Comparison of ENCODE assay signal across 8 cellular contexts in the genomic region with DNA sequence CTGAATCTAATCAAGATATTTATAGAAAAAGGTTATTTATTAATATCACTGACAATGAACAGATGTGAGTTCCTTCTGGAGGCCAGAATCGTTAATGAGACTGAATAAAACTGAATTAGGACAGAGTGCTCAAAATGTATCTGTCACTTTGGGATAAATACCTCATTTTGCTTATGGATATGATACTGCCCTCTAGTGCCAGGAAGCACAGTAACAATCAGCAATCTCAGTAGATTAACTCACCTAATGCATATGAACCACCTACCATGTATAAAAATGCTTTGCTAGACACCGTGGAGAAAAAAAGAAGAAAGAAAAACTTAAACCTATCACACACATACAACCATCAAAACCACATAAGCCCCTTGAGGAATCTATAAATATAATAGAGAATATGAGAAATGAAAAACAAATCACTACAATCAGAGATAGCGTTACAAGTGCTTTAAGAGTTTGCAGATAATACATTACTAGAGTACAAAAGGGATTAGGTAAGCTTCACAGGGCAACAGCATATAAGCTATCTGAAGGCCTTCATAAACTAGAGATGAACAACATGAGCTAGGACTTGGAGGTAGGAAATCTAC.
DNase-seq lines count a peak whose midpoint lies in the region; ATAC-seq, FAIRE-seq and TF ChIP-seq lines count a peak whose summit lies in the region.

No MANE protein-coding gene starts in this region.

- H3K27ac Mint-ChIP-seq in endothelial cell (ENCODE audit: unreplicated experiment), result no peak overlapping the region

- peak; percentile 41 for DNase-seq in PC-3
- no peak for DNase-seq in endothelial cell (ENCODE audit: low spot score)
- DNase-seq in pancreas, result no peak
- no peak for DNase-seq in NCI-H187 (lab: John Stamatoyannopoulos, UW)
- no peak for DNase-seq in activated naive CD4-positive, alpha-beta T cell (lab: John Stamatoyannopoulos, UW)
- no peak for DNase-seq in UCSD-AML1 (lab: John Stamatoyannopoulos, UW; ENCODE audit: unreplicated experiment)

- peaks cover 4% of the 10 kb centered on the region for H3K36me3 Mint-ChIP-seq in endothelial cell (ENCODE audit: low read depth, unreplicated experiment)

- H3K4me3 ChIP-seq in BLaER1 treated with 17β-estradiol and CSF1 and Interleukin-3, amounts not matched to agents 10 nM and 100 nM, result no peak overlapping the region
- H3K4me3 ChIP-seq in PC-3 (ENCODE audit: low read length) (no peak overlapping the region), pancreas (no peak overlapping the region)

- CTCF ChIA-PET in PC-3 (lab: Charles Lee), result no interaction called here

- intact Hi-C loops in PC-3 (cut with micrococcal nuclease) (loop anchor here (1.0 to 2.0 kb wide), 2 partner anchors 51 to 159 kb away; no protein-coding TSS in a partner anchor), pancreas (cut with DNase I) (no loop called here)

- peaks cover 0 to 26% (median 15%) of the 10 kb centered on the region in 11 experiments; a peak in 15 of 22 replicates for H3K36me3 ChIP-seq in BLaER1 treated with 17β-estradiol and CSF1 and Interleukin-3, amounts not matched to agents 10 nM and 100 nM
- H3K36me3 ChIP-seq in PC-3 (ENCODE audit: low read depth, low read length), result no peaks in the 10 kb centered on the region; the same call in 1 of the 2 replicates
- no peaks in the 10 kb centered on the region for H3K36me3 ChIP-seq in pancreas

- H3K27ac ChIP-seq in BLaER1 treated with 17β-estradiol and CSF1 and Interleukin-3, amounts not matched to agents 10 nM and 100 nM, result no peak overlapping the region
- H3K27ac ChIP-seq in PC-3 (ENCODE audit: low read length), result no peak overlapping the region
- H3K27ac ChIP-seq in pancreas, result no peak overlapping the region

- no peak overlapping the region for H3K9ac ChIP-seq in BLaER1 treated with 17β-estradiol and CSF1 and Interleukin-3, amounts not matched to agents 10 nM and 100 nM
- no peak overlapping the region for H3K9ac ChIP-seq in PC-3 (ENCODE audit: low read length)

- no peak overlapping the region for H3K4me3 Mint-ChIP-seq in endothelial cell (ENCODE audit: unreplicated experiment)

- H4K20me1 ChIP-seq in BLaER1 treated with 17β-estradiol and CSF1 and Interleukin-3, amounts not matched to agents 10 nM and 100 nM, result peaks cover 0 to 64% (median 7%) of the 10 kb centered on the region in 11 experiments; a peak in 8 of 22 replicates
- H4K20me1 ChIP-seq in PC-3 (ENCODE audit: low read length), result no peaks in the 10 kb centered on the region

- POLR2A ChIA-PET in PC-3 (lab: Charles Lee; ENCODE audit: unreplicated experiment), result no interaction called here

- H2AFZ ChIP-seq in PC-3 (ENCODE audit: low read length), result no peak overlapping the region

- H3K9me3 ChIP-seq in BLaER1 treated with 17β-estradiol and CSF1 and Interleukin-3, amounts not matched to agents 10 nM and 100 nM (replicated peaks in 1 of 11), result no peaks in the 10 kb centered on the region
- H3K9me3 ChIP-seq in PC-3 (ENCODE audit: low read length) (no peaks in the 10 kb centered on the region), pancreas (no peaks in the 10 kb centered on the region)

- H3K27me3 Mint-ChIP-seq in endothelial cell (ENCODE audit: unreplicated experiment), result no peaks in the 10 kb centered on the region

- no peaks in the 10 kb centered on the region for H3K9me3 Mint-ChIP-seq in endothelial cell (ENCODE audit: unreplicated experiment)

- H3K9me2 ChIP-seq in PC-3 (replicated peaks; ENCODE audit: low read length), result no peaks in the 10 kb centered on the region

- peak overlapping the region in 6 of 11 experiments; percentile 10 to 20 (median 15); a peak in 5 of 22 replicates for H3K4me2 ChIP-seq in BLaER1 treated with 17β-estradiol and CSF1 and Interleukin-3, amounts not matched to agents 10 nM and 100 nM
- H3K4me2 ChIP-seq in PC-3 (ENCODE audit: low read length), result no peak overlapping the region

- ATAC-seq in PC-3, result peak; percentile 48; the same call in 1 of the 2 replicates
- peak; percentile 41 to 67 (median 56) for ATAC-seq in pancreas

- peaks cover 50 to 67% (median 61%) of the 10 kb centered on the region in 10 experiments for H3K4me1 ChIP-seq in BLaER1 treated with 17β-estradiol and CSF1 and Interleukin-3, amounts not matched to agents 10 nM and 100 nM
- no peaks in the 10 kb centered on the region; the same call in 1 of the 2 replicates for H3K4me1 ChIP-seq in PC-3 (ENCODE audit: insufficient read depth, low read length)
- peaks cover 0 to 16% (median 13%) of the 10 kb centered on the region in 3 donors for H3K4me1 ChIP-seq in pancreas

- peaks cover 22% of the 10 kb centered on the region for H3K79me2 ChIP-seq in PC-3 (ENCODE audit: low read length)

- H3K4me1 Mint-ChIP-seq in endothelial cell (ENCODE audit: unreplicated experiment), result peaks cover 25% of the 10 kb centered on the region

- TF ChIP-seq CTCF in GM12872 (IDR thresholded peaks at IDR 0.05; ENCODE audit: insufficient read depth, low read depth, low read length) (peak; percentile 72), PC-3 (conservative IDR thresholded peaks at IDR 0.05; ENCODE audit: low read depth, low read length) (peak; percentile 81), endothelial cell (IDR thresholded peaks at IDR 0.05; ENCODE audit: unreplicated experiment) (peak; percentile 63), pancreas (IDR thresholded peaks at IDR 0.05) (peak in 3 of 4 donors; percentile 43 to 60 (median 48))

- no peaks in the 10 kb centered on the region for H3K27me3 ChIP-seq in BLaER1 treated with 17β-estradiol and CSF1 and Interleukin-3, amounts not matched to agents 10 nM and 100 nM
- H3K27me3 ChIP-seq in PC-3 (ENCODE audit: low read length) (no peaks in the 10 kb centered on the region), pancreas (no peaks in the 10 kb centered on the region)

- BruUV-seq in PC-3 (replicated peaks; lab: Mats Ljungman, UMichigan), result no TSS peak

- 36 to 40% methylated on average over 3 of the region's 3 CpGs for WGBS in pancreas, 2 donors

- FAIRE-seq in pancreas (lab: Jason Lieb, UNC), result no peak

- no peaks in the 10 kb centered on the region for H3F3A ChIP-seq in PC-3 (ENCODE audit: low read length, unreplicated experiment)
